Comparison of ENCODE assay signal across 31 cellular contexts in the genomic region with DNA sequence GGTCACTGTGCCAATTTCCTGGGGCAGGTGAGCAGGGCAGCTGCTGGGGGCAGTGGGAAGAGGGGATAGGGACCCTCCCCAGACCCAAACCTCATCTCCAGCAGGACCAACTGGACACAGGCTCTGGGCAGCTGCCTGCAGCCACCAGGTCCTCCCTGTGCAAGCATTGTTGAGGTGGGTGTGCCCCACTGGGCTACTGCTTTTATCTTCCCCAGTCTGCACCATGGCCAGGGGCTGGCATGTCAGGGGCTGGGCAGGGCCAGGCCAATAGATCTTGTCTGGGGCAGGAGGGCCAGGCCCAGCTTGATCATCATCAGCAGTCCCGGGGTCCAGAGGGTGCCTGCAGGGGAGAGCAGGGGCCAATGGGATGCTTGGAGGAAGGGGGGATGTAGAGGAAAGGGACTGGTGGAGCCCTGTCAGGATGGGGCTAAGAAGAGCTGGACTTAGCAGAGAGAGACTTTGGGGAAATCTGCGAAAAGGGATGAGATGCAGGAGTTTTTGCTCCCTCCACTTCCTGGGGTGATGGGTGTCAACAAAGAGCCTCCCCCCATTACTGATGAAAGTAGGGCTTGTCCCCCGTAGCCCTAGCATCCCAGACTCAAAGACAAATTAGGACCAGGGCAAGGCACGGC. TPM values are rescaled to one million over a fixed set of nuclear protein-coding genes. Genes with fewer than 3 reads are reported as not detected.
DNase-seq lines count a peak whose midpoint lies in the region; ATAC-seq, FAIRE-seq and TF ChIP-seq lines count a peak whose summit lies in the region.
"Had no signal": no experiment of that assay in that cellular context is flagged by ENCODE, and none has a peak within 500 bp of the region (broad histone marks: within the 10 kb centered on the region; RNA-seq: fewer than 3 reads in every experiment).

No MANE protein-coding gene starts in this region.

- H3K79me2 ChIP-seq in H1 (ENCODE audit: control insufficient read depth in 1 of 2, insufficient read depth in 2 of 2, low read length in 2 of 2) = no peaks in the 10 kb centered on the region

- H3K27ac Mint-ChIP-seq in osteocyte (ENCODE audit: unreplicated experiment) = no peak overlapping the region
- H3K27ac Mint-ChIP-seq: activated CD4-positive, alpha-beta T cell treated with anti-CD3 and anti-CD28 coated beads for 36 hours; activated T-cell treated with anti-CD3 and anti-CD28 coated beads, Interleukin-2, amount 50 U/mL, for 72 hours; nephron progenitor cell; stimulated activated naive CD8-positive, alpha-beta T cell treated with anti-CD3 and anti-CD28 coated beads, Interleukin-15, Interleukin-2, amounts not matched to agents 100 ng/mL and 50 ng/mL, for 24 hours had no signal

- no peak overlapping the region for H2AK5ac ChIP-seq in H1 (ENCODE audit: low read depth, low read length)

- POLR2A ChIA-PET in H1 (lab: Charles Lee; ENCODE audit: partially characterized antibody) = interaction anchor here (1.4 kb wide), 1 partner anchor 45 kb away, joined by 3 read pairs; no protein-coding TSS in a partner anchor

- H3K9me3 ChIP-seq in right atrium auricular region = no peaks in the 10 kb centered on the region
- no peaks in the 10 kb centered on the region for H3K9me3 ChIP-seq in H1 (ENCODE audit: insufficient read depth in 2 of 2, low read depth in 1 of 2, low read length in 1 of 2)
- H3K9me3 ChIP-seq in vagina = no peaks in the 10 kb centered on the region
- H3K9me3 ChIP-seq: adrenal gland, heart right ventricle, lower lobe of right lung, pancreas, Peyer's patch, thyroid gland had no signal

- H3K4me1 Mint-ChIP-seq in osteocyte (ENCODE audit: unreplicated experiment) = peaks cover 6% of the 10 kb centered on the region
- H3K4me1 Mint-ChIP-seq: activated CD4-positive, alpha-beta T cell treated with anti-CD3 and anti-CD28 coated beads for 36 hours had no signal

- H3K4ac ChIP-seq in H1 (replicated peaks; ENCODE audit: insufficient read length, low read depth, low read length) = no peak overlapping the region

- CTCF ChIA-PET in H1 (lab: Charles Lee; ENCODE audit: partially characterized antibody) = interaction anchor here (1.2 to 8.4 kb wide), 6 partner anchors 10 to 56 kb away, joined by 3 to 75 read pairs (median 44); no protein-coding TSS in a partner anchor

- no peak overlapping the region for H4K91ac ChIP-seq in H1 (replicated peaks; ENCODE audit: insufficient read length, low read length)

- TF ChIP-seq EP300 in H1 (IDR thresholded peaks at IDR 0.05; ENCODE audit: borderline replicate concordance in 1 of 2, low read depth in 2 of 2, low read length in 2 of 2) = no peak

- no peak overlapping the region for H3K56ac ChIP-seq in H1 (replicated peaks; ENCODE audit: insufficient read length, low read depth, low read length)

- no peak overlapping the region for H2BK120ac ChIP-seq in H1 (replicated peaks; ENCODE audit: low read depth, low read length)

- no peak overlapping the region for H3K14ac ChIP-seq in H1 (ENCODE audit: insufficient read length)

- ATAC-seq in Right ventricle myocardium inferior = no peak
- ATAC-seq in HG02981 (IDR thresholded peaks at IDR 0.05; ENCODE audit: unreplicated experiment) = no peak
- ATAC-seq: activated CD4-positive, alpha-beta T cell treated with anti-CD3 and anti-CD28 coated beads for 36 hours; activated T-cell treated with anti-CD3 and anti-CD28 coated beads, Interleukin-2, amount 50 U/mL, for 72 hours; heart right ventricle; lower lobe of right lung; pancreas had no signal

- no peaks in the 10 kb centered on the region for H3K27me3 ChIP-seq in right atrium auricular region
- H3K27me3 ChIP-seq in H1 (replicated peaks in 1 of 4; ENCODE audit: control insufficient read depth in 3 of 4, extremely low read depth in 1 of 4, insufficient read depth in 3 of 4, low read length in 3 of 4) = peaks cover 23 to 72% (median 59%) of the 10 kb centered on the region in 4 experiments
- no peaks in the 10 kb centered on the region for H3K27me3 ChIP-seq in vagina
- H3K27me3 ChIP-seq: adrenal gland, pancreas, thyroid gland had no signal

- no peak for TF ChIP-seq CTCF in right atrium auricular region (IDR thresholded peaks at IDR 0.05)
- no peak for TF ChIP-seq CTCF in H1 (IDR thresholded peaks at IDR 0.05; ENCODE audit: control extremely low read depth in 1 of 3, insufficient read depth in 1 of 3, low read depth in 1 of 3, low read length in 3 of 3)
- no peak for TF ChIP-seq CTCF in osteocyte (IDR thresholded peaks at IDR 0.05)
- no peak for TF ChIP-seq CTCF in vagina (IDR thresholded peaks at IDR 0.05)
- no peak for TF ChIP-seq CTCF in GM20000 (IDR thresholded peaks at IDR 0.05; ENCODE audit: extremely low read depth, missing control alignments)

- H3K4me3 ChIP-seq in right atrium auricular region (no peak overlapping the region), H1 (ENCODE audit: extremely low read depth in 1 of 4, insufficient read depth in 2 of 4, low read depth in 3 of 4, low read length in 4 of 4) (no peak overlapping the region), vagina (no peak overlapping the region)
- H3K4me3 ChIP-seq: adrenal gland, dorsolateral prefrontal cortex, heart right ventricle, lower lobe of right lung, pancreas, Peyer's patch, thyroid gland had no signal

- H3K4me1 ChIP-seq in right atrium auricular region (peaks cover 0 to 7% of the 10 kb centered on the region in 2 donors), H1 (replicated peaks in 1 of 4; ENCODE audit: control insufficient read depth in 3 of 4, insufficient read depth in 4 of 4, low read length in 3 of 4) (peaks cover 0 to 32% (median 24%) of the 10 kb centered on the region in 4 experiments; a peak in 6 of 7 replicates), vagina (peaks cover 17% of the 10 kb centered on the region)
- H3K4me1 ChIP-seq: adrenal gland, pancreas had no signal

- H3K18ac ChIP-seq in H1 (ENCODE audit: extremely low read depth, low read length) = no peak overlapping the region

- intact Hi-C loops in Right ventricle myocardium inferior (cut with DNase I) = no loop called here
- intact Hi-C loops in vagina (cut with DNase I) = no loop called here

- H3K23me2 ChIP-seq in H1 (ENCODE audit: low read depth, low read length) = peaks cover 3% of the 10 kb centered on the region; the same call in 1 of the 2 replicates

- no peak overlapping the region for H3K9ac ChIP-seq in H1 (replicated peaks in 1 of 4; ENCODE audit: extremely low read depth in 1 of 4, low read depth in 3 of 4, low read length in 3 of 4)

- FAIRE-seq in H1 (lab: Jason Lieb, UNC) = no peak
- FAIRE-seq: frontal cortex, H54, pancreas had no signal

- H4K5ac ChIP-seq in H1 (ENCODE audit: insufficient read length, low read depth, low read length) = no peak overlapping the region

- DNase-seq in right atrium auricular region (ENCODE audit: low spot score) = peak; percentile 28
- DNase-seq in Right ventricle myocardium inferior (ENCODE audit: missing footprints) = no peak
- peak in 1 of 2 experiments; percentile 36 for DNase-seq in H1 (ENCODE audit: low read depth in 1 of 2, low spot score in 2 of 2)
- peak; percentile 68 for DNase-seq in osteocyte (ENCODE audit: extremely low spot score, unreplicated experiment)
- peak; percentile 80 to 81 for DNase-seq in vagina (ENCODE audit: extremely low spot score in 2 of 2)
- DNase-seq in GM20000 (ENCODE audit: low spot score) = no peak
- DNase-seq in stimulated activated CD4-positive, alpha-beta T cell treated with anti-CD3 and anti-CD28 coated beads, Interleukin-2, amount 100 ng/mL, for 48 hours = no peak
- DNase-seq: activated CD4-positive, alpha-beta T cell treated with anti-CD3 and anti-CD28 coated beads for 36 hours; activated naive CD4-positive, alpha-beta T cell; activated T-cell treated with anti-CD3 and anti-CD28 coated beads, Interleukin-2, amount 50 U/mL, for 72 hours; CD8-positive, alpha-beta memory T cell; DMS 273 treated with DMSO at 0.1 percent for 48 hours; heart right ventricle; Kasumi-1; kidney glomerular epithelial cell; lower lobe of right lung; NCI-H1436 treated with DMSO at 0.1 percent for 48 hours; NCI-H2107; NCI-H345; nephron progenitor cell; pancreas; SIG-M5; T-helper 9 cell; thyroid gland had no signal

- H3K79me1 ChIP-seq in H1 (ENCODE audit: low read depth, low read length) = no peaks in the 10 kb centered on the region

- H3K23ac ChIP-seq in H1 (ENCODE audit: insufficient read length) = no peak overlapping the region

- peaks cover 5 to 9% of the 10 kb centered on the region in 2 experiments for H4K20me1 ChIP-seq in H1 (replicated peaks in 1 of 2; ENCODE audit: control insufficient read depth in 1 of 2, insufficient read depth in 2 of 2, low read length in 2 of 2)

- H2BK15ac ChIP-seq in H1 (ENCODE audit: low read length) = no peak overlapping the region

- TF ChIP-seq POLR2A in H1 (IDR thresholded peaks at IDR 0.05; ENCODE audit: control extremely low read depth in 1 of 2, low read depth in 2 of 2, low read length in 2 of 2) = no peak
- TF ChIP-seq POLR2A in vagina (IDR thresholded peaks at IDR 0.05) = no peak

- H3K36me3 Mint-ChIP-seq in osteocyte (ENCODE audit: unreplicated experiment) = no peaks in the 10 kb centered on the region

- no peak for TF ChIP-seq RAD21 in H1 (IDR thresholded peaks at IDR 0.05 in 1 of 2, conservative IDR thresholded peaks at IDR 0.05 in 1 of 2; ENCODE audit: low read depth in 2 of 2, low read length in 2 of 2)

- no peak overlapping the region for H3K4me2 ChIP-seq in H1 (ENCODE audit: insufficient read depth in 1 of 2, low read depth in 2 of 2, low read length in 2 of 2)

- peaks cover 55% of the 10 kb centered on the region for H3K27me3 Mint-ChIP-seq in osteocyte (ENCODE audit: unreplicated experiment)

- 77% methylated on average over 4 of the region's 4 CpGs; no CpG with 5 or more reads in 1 of the 2 experiments for WGBS in H1 (ENCODE audit: extremely low coverage in 1 of 2, insufficient coverage in 1 of 2, insufficient read length in 1 of 2, insufficient replicate concordance in 2 of 2, low coverage in 1 of 2, low lambda C conversion rate in 2 of 2, missing lambda C conversion rate in 1 of 2), 2 experiments

- H2AFZ ChIP-seq in H1 (ENCODE audit: low read length) = no peak overlapping the region

- H3K27ac ChIP-seq in right atrium auricular region (no peak overlapping the region), H1 (ENCODE audit: low read depth, low read length) (no peak overlapping the region), vagina (no peak overlapping the region)
- H3K27ac ChIP-seq: adrenal gland, heart right ventricle, lower lobe of right lung, pancreas, Peyer's patch, thyroid gland had no signal

- no peak overlapping the region; the same call in 1 of the 2 replicates for H4K8ac ChIP-seq in H1 (ENCODE audit: extremely low read depth, insufficient read depth, low read length)

- H3K4me3 Mint-ChIP-seq in osteocyte (ENCODE audit: unreplicated experiment) = no peak overlapping the region
- H3K4me3 Mint-ChIP-seq: activated CD4-positive, alpha-beta T cell treated with anti-CD3 and anti-CD28 coated beads for 36 hours; activated T-cell treated with anti-CD3 and anti-CD28 coated beads, Interleukin-2, amount 50 U/mL, for 72 hours; CD8-positive, alpha-beta memory T cell; nephron progenitor cell; stimulated activated naive CD8-positive, alpha-beta T cell treated with anti-CD3 and anti-CD28 coated beads, Interleukin-15, Interleukin-2, amounts not matched to agents 100 ng/mL and 50 ng/mL, for 24 hours had no signal

- H3K9me3 Mint-ChIP-seq in osteocyte (ENCODE audit: unreplicated experiment) = no peaks in the 10 kb centered on the region
- H3K9me3 Mint-ChIP-seq: activated T-cell treated with anti-CD3 and anti-CD28 coated beads, Interleukin-2, amount 50 U/mL, for 72 hours; CD8-positive, alpha-beta memory T cell; nephron progenitor cell; stimulated activated naive CD8-positive, alpha-beta T cell treated with anti-CD3 and anti-CD28 coated beads, Interleukin-15, Interleukin-2, amounts not matched to agents 100 ng/mL and 50 ng/mL, for 24 hours had no signal

- H3K36me3 ChIP-seq in right atrium auricular region (no peaks in the 10 kb centered on the region), H1 (ENCODE audit: control insufficient read depth in 2 of 4, insufficient read depth in 4 of 4, low read length in 3 of 4) (no peaks in the 10 kb centered on the region; a peak in 1 of 8 replicates), vagina (no peaks in the 10 kb centered on the region)
- H3K36me3 ChIP-seq: adrenal gland, heart right ventricle, lower lobe of right lung, pancreas, Peyer's patch, thyroid gland had no signal

- no peak overlapping the region for H2BK5ac ChIP-seq in H1 (ENCODE audit: low read depth, low read length)

- H2BK20ac ChIP-seq in H1 (ENCODE audit: low read length) = no peak overlapping the region

- 0 out of 2 replicates have a peak overlapping the region, but pooled peaks have one; percentile 7 for H2BK12ac ChIP-seq in H1 (ENCODE audit: low read depth, low read length)

RNA-seq across cellular contexts. Expression of a gene that starts 5.7 kb away (rescaled TPM):
- total RNA-seq in right atrium auricular region (1 to 10 TPM; 2.5 to 8.5 TPM), Right ventricle myocardium inferior (4.7 TPM), osteocyte (9.8 and 12.8 TPM in 2 replicates), vagina (23.1 TPM)
- total RNA-seq in H1 (2021; fragmentation: NEBNext Ultra II Directional; extraction: Animal tissue kit (Norgen Biotek cat#: 25700)) = 1.2 and 1.6 TPM in 2 replicates
- 2.9 and 3.6 TPM in 2 replicates for polyA plus RNA-seq in H1 (2011; rRNA removed)
- polyA plus RNA-seq in H1 (2011; cell fraction: cytosol; rRNA removed) = 2.9 TPM
- 16.0 TPM for polyA plus RNA-seq in H1 (2011; cell fraction: nucleus; rRNA removed)
- 3.0 to 6.6 TPM (median 3.9 TPM) in 4 replicates for polyA plus RNA-seq in H1 (2012, experiment 1 of 2)
- 2.3 TPM for polyA plus RNA-seq in H1 (2012, experiment 2 of 2)
- 1.5 TPM for polyA plus RNA-seq in H1 (2013, experiment 1 of 2)
- polyA plus RNA-seq in H1 (2013, experiment 2 of 2) = 1.2 TPM
- polyA minus RNA-seq in H1 (2011; rRNA and poly(A)+ RNA removed) = 1.7 and 2.3 TPM in 2 replicates
- polyA minus RNA-seq in H1 (2011; cell fraction: cytosol; rRNA and poly(A)+ RNA removed) = 1.9 TPM
- polyA minus RNA-seq in H1 (2011; cell fraction: nucleus; rRNA and poly(A)+ RNA removed) = 2.4 TPM

RNA-seq across cellular contexts. Expression of a gene that starts 34.3 kb away (rescaled TPM):
- total RNA-seq in right atrium auricular region (100 to 1,000 TPM; 145 to 217 TPM), Right ventricle myocardium inferior (255 TPM), osteocyte (78.1 and 86.6 TPM in 2 replicates), vagina (71.0 TPM)
- 103 and 110 TPM in 2 replicates for total RNA-seq in H1 (2021; fragmentation: NEBNext Ultra II Directional; extraction: Animal tissue kit (Norgen Biotek cat#: 25700))
- polyA plus RNA-seq in H1 (2011; rRNA removed) = 162 and 167 TPM in 2 replicates
- 202 TPM for polyA plus RNA-seq in H1 (2011; cell fraction: cytosol; rRNA removed)
- 428 TPM for polyA plus RNA-seq in H1 (2011; cell fraction: nucleus; rRNA removed)
- 129 to 159 TPM (median 155 TPM) in 4 replicates for polyA plus RNA-seq in H1 (2012, experiment 1 of 2)
- polyA plus RNA-seq in H1 (2012, experiment 2 of 2) = 85.7 TPM
- 59.3 TPM for polyA plus RNA-seq in H1 (2013, experiment 1 of 2)
- polyA plus RNA-seq in H1 (2013, experiment 2 of 2) = 52.9 TPM
- polyA minus RNA-seq in H1 (2011; rRNA and poly(A)+ RNA removed) = 173 and 188 TPM in 2 replicates
- 64.4 TPM for polyA minus RNA-seq in H1 (2011; cell fraction: cytosol; rRNA and poly(A)+ RNA removed)
- polyA minus RNA-seq in H1 (2011; cell fraction: nucleus; rRNA and poly(A)+ RNA removed) = 114 TPM

RNA-seq across cellular contexts. Expression of a gene that starts 45.9 kb away (rescaled TPM):
- 10 to 100 TPM; 30.9 to 47.1 TPM for total RNA-seq in right atrium auricular region
- 46.7 TPM for total RNA-seq in Right ventricle myocardium inferior
- 668 and 677 TPM in 2 replicates for total RNA-seq in H1 (2021; fragmentation: NEBNext Ultra II Directional; extraction: Animal tissue kit (Norgen Biotek cat#: 25700))
- polyA plus RNA-seq in H1 (2011; rRNA removed) = 364 and 391 TPM in 2 replicates
- 433 TPM for polyA plus RNA-seq in H1 (2011; cell fraction: cytosol; rRNA removed)
- 1,642 TPM for polyA plus RNA-seq in H1 (2011; cell fraction: nucleus; rRNA removed)
- polyA plus RNA-seq in H1 (2012, experiment 1 of 2) = 603 to 679 TPM (median 649 TPM) in 4 replicates
- 135 TPM for polyA plus RNA-seq in H1 (2012, experiment 2 of 2)
- polyA plus RNA-seq in H1 (2013, experiment 1 of 2) = 937 TPM
- 806 TPM for polyA plus RNA-seq in H1 (2013, experiment 2 of 2)
- 546 and 558 TPM in 2 replicates for polyA minus RNA-seq in H1 (2011; rRNA and poly(A)+ RNA removed)
- polyA minus RNA-seq in H1 (2011; cell fraction: cytosol; rRNA and poly(A)+ RNA removed) = 255 TPM
- 857 TPM for polyA minus RNA-seq in H1 (2011; cell fraction: nucleus; rRNA and poly(A)+ RNA removed)
- 141 and 142 TPM in 2 replicates for total RNA-seq in osteocyte
- 87.7 TPM for total RNA-seq in vagina

Comparison
In these comparisons a context has a peak if more than half of its experiments do, and no peak if none do; other contexts are left out.
1. DNase-seq: peak in right atrium auricular region (single experiment), osteocyte (single experiment) and vagina (2 of 2); none in Right ventricle myocardium inferior (single experiment), GM20000 (single experiment) and stimulated activated CD4-positive, alpha-beta T cell treated with anti-CD3 and anti-CD28 coated beads, Interleukin-2, amount 100 ng/mL, for 48 hours (0 of 2).